In genomic region chr4:71188951-71189350, GRCh38 we compare ENCODE assay signal across 1 cellular context.
TF ChIP-seq lines count a peak whose summit lies in the region.

No MANE protein-coding gene starts in this region.

TF ChIP-seq in liver, 16 proteins besides CTCF, POLR2A, EP300 and RAD21 (continued from another document):
- no peak for TF ChIP-seq GABPA (IDR thresholded peaks at IDR 0.05 in 1 of 2, conservative IDR thresholded peaks at IDR 0.05 in 1 of 2)
- no peak for TF ChIP-seq HNF4A (conservative IDR thresholded peaks at IDR 0.05)
- TF ChIP-seq EGR1 (IDR thresholded peaks at IDR 0.05; ENCODE audit: low read depth in 2 of 2): no peak
- TF ChIP-seq HNF4G (IDR thresholded peaks at IDR 0.05): no peak
- no peak for TF ChIP-seq NR2F2 (IDR thresholded peaks at IDR 0.05)
